In genomic region chr16:24700549-24701392, GRCh38 we compare ENCODE assay signal across 8 cellular contexts. TPM values are rescaled to one million over a fixed set of nuclear protein-coding genes. Genes with fewer than 3 reads are reported as not detected.
DNase-seq lines count a peak whose midpoint lies in the region; ATAC-seq and TF ChIP-seq lines count a peak whose summit lies in the region.

No MANE protein-coding gene starts in this region.

- H3K27me3 ChIP-seq in H7 (ENCODE audit: control insufficient read depth, insufficient read depth, low read length): no peaks in the 10 kb centered on the region
- no peaks in the 10 kb centered on the region for H3K27me3 ChIP-seq in adipocyte (replicated peaks; ENCODE audit: control insufficient read depth, insufficient read depth, low read length)
- no peaks in the 10 kb centered on the region for H3K27me3 ChIP-seq in left ventricle myocardium inferior (ENCODE audit: low read depth)

- H3K9ac ChIP-seq in adipocyte (ENCODE audit: low read length): peak overlapping the region; percentile 88

- peak overlapping the region; percentile 82 for H3K27ac ChIP-seq in left ventricle myocardium inferior (replicated peaks)

- H3K36me3 ChIP-seq in H7 (replicated peaks; ENCODE audit: control insufficient read depth, insufficient read depth, low read length) (no peaks in the 10 kb centered on the region), adipocyte (ENCODE audit: control insufficient read depth, insufficient read depth, low read length, severe bottlenecking) (no peaks in the 10 kb centered on the region), left ventricle myocardium inferior (no peaks in the 10 kb centered on the region)

- H3K4me1 ChIP-seq in adipocyte (ENCODE audit: control insufficient read depth, insufficient read depth, low read length) (peaks cover 33% of the 10 kb centered on the region), left ventricle myocardium inferior (peaks cover 21% of the 10 kb centered on the region)

- DNase-seq in H7 (peak; percentile 65), adipocyte (ENCODE audit: low read depth) (peak; percentile 98), left ventricle myocardium inferior (peak; percentile 62), skeletal muscle cell (ENCODE audit: low read depth) (peak; percentile 97)
- no peak for DNase-seq in stimulated activated CD4-positive, alpha-beta T cell treated with anti-CD3 and anti-CD28 coated beads, Interleukin-2, amount 100 ng/mL, for 48 hours
- DNase-seq in activated CD4-positive, alpha-beta T cell treated with anti-CD3 and anti-CD28 coated beads, Interleukin-2, amount 50 U/mL, for 1 hour: no peak

- TF ChIP-seq CTCF in left ventricle myocardium inferior (IDR thresholded peaks at IDR 0.05; ENCODE audit: borderline replicate concordance): peak; percentile 49

- intact Hi-C loops in left ventricle myocardium inferior (cut with micrococcal nuclease): no loop called here

- H3K4me3 ChIP-seq in H7 (ENCODE audit: insufficient read depth, low read depth, low read length): no peak overlapping the region
- H3K4me3 ChIP-seq in adipocyte (ENCODE audit: low read length): peak overlapping the region; percentile 22
- H3K4me3 ChIP-seq in left ventricle myocardium inferior: no peak overlapping the region
- H3K4me3 ChIP-seq in skeletal muscle cell (ENCODE audit: low read depth, low read length): no peak overlapping the region

- ATAC-seq in HG02970 (IDR thresholded peaks at IDR 0.05; ENCODE audit: low FRiP score, unreplicated experiment): no peak
- no peak for ATAC-seq in GM21381 (IDR thresholded peaks at IDR 0.05; ENCODE audit: unreplicated experiment)

- peaks cover 3% of the 10 kb centered on the region for H3K9me3 ChIP-seq in adipocyte (ENCODE audit: control insufficient read depth, low read length)
- H3K9me3 ChIP-seq in left ventricle myocardium inferior (replicated peaks): peaks cover 10% of the 10 kb centered on the region

RNA-seq across cellular contexts. Expression of gene TNRC6A, which starts 28.7 kb away (rescaled TPM):
- 37.3 and 41.7 TPM in 2 replicates for total RNA-seq in H7 (2014; rRNA removed; shearing (Covaris generic))
- 34.3 TPM for total RNA-seq in left ventricle myocardium inferior

Comparison
In these comparisons a context has a peak if more than half of its experiments do, and no peak if none do; other contexts are left out.
1. DNase-seq: peak in H7 (single experiment), adipocyte (single experiment), left ventricle myocardium inferior (single experiment) and skeletal muscle cell (single experiment); none in stimulated activated CD4-positive, alpha-beta T cell treated with anti-CD3 and anti-CD28 coated beads, Interleukin-2, amount 100 ng/mL, for 48 hours (0 of 2) and activated CD4-positive, alpha-beta T cell treated with anti-CD3 and anti-CD28 coated beads, Interleukin-2, amount 50 U/mL, for 1 hour (single experiment).